Comparison of ENCODE assay signal across 9 cellular contexts in the genomic region with DNA sequence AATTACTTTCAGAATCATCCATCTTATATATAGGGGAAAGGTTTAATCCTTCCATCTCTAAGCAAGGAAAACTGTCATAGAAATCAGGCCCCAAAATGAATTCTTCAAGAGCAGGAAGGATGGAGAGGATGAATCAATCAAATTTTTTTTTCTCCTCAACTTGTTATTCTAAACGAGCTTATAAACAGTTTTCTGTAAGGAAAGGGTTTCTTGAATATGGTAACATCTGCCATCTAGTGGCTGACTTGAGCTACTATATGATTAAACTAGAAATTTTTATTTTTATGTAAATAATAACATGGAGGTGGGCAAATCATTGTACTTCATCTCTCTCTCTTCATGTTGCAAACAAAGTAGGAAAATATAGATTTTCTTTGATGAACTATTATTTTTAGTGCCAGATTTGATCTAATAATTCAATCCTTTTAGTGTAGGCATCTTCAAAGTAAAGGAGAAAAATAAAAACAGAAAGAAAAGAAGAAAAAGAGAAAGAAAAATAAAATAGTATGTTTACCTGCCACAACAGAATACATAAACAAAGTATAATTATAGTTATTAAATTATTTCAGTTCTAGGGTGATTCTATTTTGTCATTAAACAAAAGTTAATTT.
DNase-seq lines count a peak whose midpoint lies in the region; ATAC-seq and TF ChIP-seq lines count a peak whose summit lies in the region.
"Had no signal": no experiment of that assay in that cellular context is flagged by ENCODE, and none has a peak within 500 bp of the region (broad histone marks: within the 10 kb centered on the region; RNA-seq: fewer than 3 reads in every experiment).

No MANE protein-coding gene starts in this region.

- H3K9me3 Mint-ChIP-seq in activated CD8-positive, alpha-beta memory T cell treated with anti-CD3 and anti-CD28 coated beads, Interleukin-2, amount 10 ng/mL, durations not matched to agents 7 days and 5 days (ENCODE audit: low read depth): no peaks in the 10 kb centered on the region
- H3K9me3 Mint-ChIP-seq: dendritic cell treated with granulocyte-macrophage colony-stimulating factor and Interleukin-4, amounts not matched to agents 40 ng/mL and 50 ng/mL, for 4 days had no signal

- H3K4me3 ChIP-seq in HCT116 (replicated peaks in 1 of 2; ENCODE audit: low read depth in 1 of 2, low read length in 2 of 2) (no peak overlapping the region), Loucy (ENCODE audit: low read length, poor library complexity, severe bottlenecking) (peak overlapping the region; percentile 53), epithelial cell of esophagus (ENCODE audit: low read length) (no peak overlapping the region), neuron (ENCODE audit: low read length) (no peak overlapping the region)

- H4K20me1 ChIP-seq in HCT116 (ENCODE audit: insufficient read depth) (no peaks in the 10 kb centered on the region), Loucy (ENCODE audit: insufficient read depth, low read length, poor library complexity, severe bottlenecking) (no peaks in the 10 kb centered on the region)

- DNase-seq in activated CD8-positive, alpha-beta memory T cell treated with anti-CD3 and anti-CD28 coated beads, Interleukin-2, amount 10 ng/mL, durations not matched to agents 7 days and 5 days: no peak
- DNase-seq in activated CD8-positive, alpha-beta memory T cell treated with anti-CD3 and anti-CD28 coated beads, Interleukin-2, amount 50 U/mL, for 4 hours: no peak
- DNase-seq in HCT116 (ENCODE audit: low read depth, low spot score) (peak; percentile 39), RPMI7951 (ENCODE audit: low read depth) (peak; percentile 60), epithelial cell of esophagus (ENCODE audit: low read depth) (peak; percentile 62)
- DNase-seq in stimulated activated naive CD4-positive, alpha-beta T cell treated with Interleukin-2 at 50 U/mL for 16 hours (lab: John Stamatoyannopoulos, UW): no peak

- H3K9me2 ChIP-seq in HCT116 (ENCODE audit: insufficient read depth) (no peaks in the 10 kb centered on the region), Loucy (replicated peaks; ENCODE audit: low read depth, low read length) (no peaks in the 10 kb centered on the region)

- H2AFZ ChIP-seq in HCT116 (ENCODE audit: low read depth, low read length, poor library complexity, severe bottlenecking): peak overlapping the region; percentile 59
- peak overlapping the region; percentile 75 for H2AFZ ChIP-seq in Loucy (ENCODE audit: low read length)
- H2AFZ ChIP-seq in neuron (ENCODE audit: low read depth, low read length): peak overlapping the region; percentile 21

- RAD21 ChIA-PET in HCT116 (lab: Charles Lee; ENCODE audit: low non-redundant PET in 1 of 2, low total read pairs in 2 of 2, uncharacterized antibody in 2 of 2, unreplicated experiment in 2 of 2): interaction anchor here in 1 of 2 experiments (0.7 to 1.6 kb wide), 2 partner anchors 500 to 502 kb away, joined by 3 to 7 read pairs; a partner anchor contains a TSS

- H3K4me2 ChIP-seq in HCT116 (ENCODE audit: low read length) (peak overlapping the region; percentile 25; the same call in 1 of the 2 replicates), Loucy (ENCODE audit: low read depth, low read length, poor library complexity, severe bottlenecking) (peak overlapping the region; percentile 68)

- H3K36me3 ChIP-seq in HCT116 (ENCODE audit: control insufficient read depth in 1 of 2, insufficient read depth in 2 of 2, low read length in 2 of 2) (no peaks in the 10 kb centered on the region), Loucy (ENCODE audit: insufficient read depth, low read length) (no peaks in the 10 kb centered on the region), neuron (ENCODE audit: insufficient read depth, low read length) (no peaks in the 10 kb centered on the region)

- H3K27me3 ChIP-seq in HCT116 (ENCODE audit: insufficient read depth, low read length) (no peaks in the 10 kb centered on the region), Loucy (ENCODE audit: insufficient read depth, low read length, poor library complexity, severe bottlenecking) (no peaks in the 10 kb centered on the region), neuron (ENCODE audit: insufficient read depth, low read length) (no peaks in the 10 kb centered on the region)

- peaks cover 22% of the 10 kb centered on the region for H3K27me3 Mint-ChIP-seq in activated CD8-positive, alpha-beta memory T cell treated with anti-CD3 and anti-CD28 coated beads, Interleukin-2, amount 10 ng/mL, durations not matched to agents 7 days and 5 days

- peak; percentile 42 for ATAC-seq in activated CD8-positive, alpha-beta memory T cell treated with anti-CD3 and anti-CD28 coated beads, Interleukin-2, amount 10 ng/mL, durations not matched to agents 7 days and 5 days
- ATAC-seq in HCT116: peak; percentile 65

- no peak overlapping the region for H3K27ac Mint-ChIP-seq in activated CD8-positive, alpha-beta memory T cell treated with anti-CD3 and anti-CD28 coated beads, Interleukin-2, amount 10 ng/mL, durations not matched to agents 7 days and 5 days
- H3K27ac Mint-ChIP-seq: dendritic cell treated with granulocyte-macrophage colony-stimulating factor and Interleukin-4, amounts not matched to agents 40 ng/mL and 50 ng/mL, for 4 days had no signal

- no peaks in the 10 kb centered on the region for H3K9me3 ChIP-seq in HCT116 (ENCODE audit: control insufficient read depth in 1 of 2, insufficient read depth in 1 of 2, low read depth in 1 of 2, low read length in 2 of 2)
- no peaks in the 10 kb centered on the region for H3K9me3 ChIP-seq in Loucy (ENCODE audit: insufficient read depth, low read depth, low read length)
- no peaks in the 10 kb centered on the region for H3K9me3 ChIP-seq in neuron (ENCODE audit: low read length)

- POLR2A ChIA-PET in HCT116 (lab: Charles Lee): interaction anchor here (1.1 kb wide), 2 partner anchors 477 to 502 kb away, joined by 3 to 4 read pairs; a partner anchor contains a TSS

- TF ChIP-seq CTCF in HCT116 (IDR thresholded peaks at IDR 0.05 in 2 of 3, conservative IDR thresholded peaks at IDR 0.05 in 1 of 3; ENCODE audit: borderline replicate concordance in 1 of 3, insufficient read depth in 1 of 3, low read depth in 2 of 3, low read length in 2 of 3) (peak; percentile 52 to 58 (median 55); a peak in 5 of 6 replicates), Loucy (conservative IDR thresholded peaks at IDR 0.05; ENCODE audit: low read length) (peak; percentile 73), epithelial cell of esophagus (IDR thresholded peaks at IDR 0.05; ENCODE audit: insufficient read depth, low read depth, low read length, missing control alignments) (peak; percentile 58)

- CTCF ChIA-PET in activated CD8-positive, alpha-beta memory T cell treated with anti-CD3 and anti-CD28 coated beads, Interleukin-2, amount 10 ng/mL, durations not matched to agents 7 days and 5 days (lab: Charles Lee): interaction anchor here (0.6 to 2.7 kb wide), 7 partner anchors 21 to 502 kb away, joined by 3 to 30 read pairs (median 3); a partner anchor contains a TSS
- CTCF ChIA-PET in HCT116 (lab: Charles Lee): interaction anchor here (0.7 to 2.6 kb wide), 27 partner anchors 10 to 965 kb away, joined by 3 to 40 read pairs (median 4); a partner anchor contains a TSS

- H3K27ac ChIP-seq in HCT116 (ENCODE audit: low read depth, low read length): no peak overlapping the region

- TF ChIP-seq POLR2A in HCT116 (IDR thresholded peaks at IDR 0.05; ENCODE audit: borderline replicate concordance, extremely low read depth, insufficient read depth, insufficient read length): no peak

- peaks cover 2% of the 10 kb centered on the region for H3K4me1 Mint-ChIP-seq in activated CD8-positive, alpha-beta memory T cell treated with anti-CD3 and anti-CD28 coated beads, Interleukin-2, amount 10 ng/mL, durations not matched to agents 7 days and 5 days

- no TSS peak for BruUV-seq in HCT116 (replicated peaks; lab: Mats Ljungman, UMichigan)

- no peaks in the 10 kb centered on the region for H3F3A ChIP-seq in Loucy (ENCODE audit: low read depth)

- no peaks in the 10 kb centered on the region for H3K79me2 ChIP-seq in HCT116 (ENCODE audit: insufficient read depth, low read length)
- H3K79me2 ChIP-seq in Loucy (ENCODE audit: insufficient read depth, low read length): no peaks in the 10 kb centered on the region

- peak; percentile 72 for TF ChIP-seq RAD21 in HCT116 (IDR thresholded peaks at IDR 0.05; ENCODE audit: low read depth)

- no peak overlapping the region for H3K4me3 Mint-ChIP-seq in activated CD8-positive, alpha-beta memory T cell treated with anti-CD3 and anti-CD28 coated beads, Interleukin-2, amount 10 ng/mL, durations not matched to agents 7 days and 5 days
- H3K4me3 Mint-ChIP-seq: dendritic cell treated with granulocyte-macrophage colony-stimulating factor and Interleukin-4, amounts not matched to agents 40 ng/mL and 50 ng/mL, for 4 days had no signal

- intact Hi-C loops in HCT116 (cut with micrococcal nuclease): loop anchor here (2.0 to 10.0 kb wide), 4 partner anchors 45 to 500 kb away; a partner anchor contains a TSS

- H3K9ac ChIP-seq in HCT116 (ENCODE audit: low read length) (no peak overlapping the region), Loucy (ENCODE audit: low read depth, low read length, poor library complexity, severe bottlenecking) (no peak overlapping the region)

- H3K36me3 Mint-ChIP-seq in activated CD8-positive, alpha-beta memory T cell treated with anti-CD3 and anti-CD28 coated beads, Interleukin-2, amount 10 ng/mL, durations not matched to agents 7 days and 5 days: no peaks in the 10 kb centered on the region

- H3K4me1 ChIP-seq in HCT116 (ENCODE audit: control insufficient read depth in 1 of 2, insufficient read depth in 2 of 2, low read length in 2 of 2) (no peaks in the 10 kb centered on the region), Loucy (ENCODE audit: insufficient read depth, low read length, poor library complexity, severe bottlenecking) (peaks cover 4% of the 10 kb centered on the region), neuron (ENCODE audit: insufficient read depth, low read length) (no peaks in the 10 kb centered on the region)

TF ChIP-seq in HCT116, 20 proteins besides CTCF, POLR2A, EP300 and RAD21 (continues in another document):
- TF ChIP-seq FOSL1 (IDR thresholded peaks at IDR 0.05; ENCODE audit: low read depth): no peak
- TF ChIP-seq SIN3A (IDR thresholded peaks at IDR 0.05; ENCODE audit: low read depth): no peak
- TF ChIP-seq CEBPB (IDR thresholded peaks at IDR 0.05; ENCODE audit: low read depth): no peak

Comparison
In these comparisons a context has a peak if more than half of its experiments do, and no peak if none do; other contexts are left out.
1. DNase-seq: peak in HCT116 (single experiment), RPMI7951 (single experiment) and epithelial cell of esophagus (single experiment); none in activated CD8-positive, alpha-beta memory T cell treated with anti-CD3 and anti-CD28 coated beads, Interleukin-2, amount 10 ng/mL, durations not matched to agents 7 days and 5 days (single experiment), activated CD8-positive, alpha-beta memory T cell treated with anti-CD3 and anti-CD28 coated beads, Interleukin-2, amount 50 U/mL, for 4 hours (single experiment) and stimulated activated naive CD4-positive, alpha-beta T cell treated with Interleukin-2 at 50 U/mL for 16 hours (single experiment).
2. H2AFZ ChIP-seq: peak in every context shown above with its lines; median percentile 75 in Loucy; 59 in HCT116; 21 in neuron.
3. Peak in every context shown above with its lines, with median percentiles within 50 percentile points of each other: CTCF ChIP-seq.